In the genomic region with DNA sequence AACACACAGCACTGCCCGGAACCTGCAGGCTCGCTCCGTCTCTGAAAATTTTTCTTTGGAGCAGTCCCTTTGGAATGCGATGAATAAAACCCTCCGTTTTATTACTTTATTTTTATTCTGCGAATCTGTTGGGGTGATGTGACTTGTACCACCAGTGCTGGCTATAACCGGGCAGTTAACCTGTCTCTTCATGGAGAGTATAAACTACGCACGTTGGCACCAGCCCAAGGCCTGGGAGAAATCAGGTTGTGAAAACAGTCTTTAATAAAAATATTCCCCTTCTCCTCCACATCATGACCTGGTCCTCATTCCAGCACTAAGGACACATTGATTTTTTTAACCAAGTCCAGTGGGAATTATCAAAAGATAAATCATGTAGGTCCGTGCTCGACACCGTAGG, we compare ENCODE assay signal across 4 cellular contexts.
"Had no signal": no experiment of that assay in that cellular context is flagged by ENCODE, and none has a peak within 500 bp of the region (broad histone marks: within the 10 kb centered on the region; RNA-seq: fewer than 3 reads in every experiment).

No MANE protein-coding gene starts in this region.

- H2AFZ ChIP-seq: GM23338 had no signal

- H3K4me2 ChIP-seq: GM23338 had no signal

- DNase-seq: H9, HCEC 1CT, IMR-90 had no signal

- H3K4me3 ChIP-seq: GM23338 had no signal
